Comparison of ENCODE assay signal across 22 cellular contexts in the genomic region with DNA sequence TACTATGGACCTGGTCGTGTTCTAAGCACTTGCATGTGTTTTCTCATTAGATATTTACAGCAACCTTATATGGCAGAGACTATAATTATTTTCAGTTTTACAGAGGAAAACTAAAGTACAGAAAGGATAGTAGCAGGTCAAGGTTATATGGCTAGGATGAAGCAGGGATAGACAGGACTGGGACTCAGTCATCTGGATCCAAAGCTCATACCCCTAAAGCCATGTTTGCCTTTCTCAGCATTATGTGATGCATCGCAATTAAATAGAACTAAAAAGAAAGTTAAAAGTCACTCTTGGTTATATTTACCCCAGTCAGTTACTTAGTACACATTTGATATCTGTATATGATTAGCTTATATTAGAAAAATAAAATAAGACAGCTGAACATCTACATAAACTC. TPM values are rescaled to one million over a fixed set of nuclear protein-coding genes. Genes with fewer than 3 reads are reported as not detected.
DNase-seq lines count a peak whose midpoint lies in the region; ATAC-seq, FAIRE-seq and TF ChIP-seq lines count a peak whose summit lies in the region.
"Had no signal": no experiment of that assay in that cellular context is flagged by ENCODE, and none has a peak within 500 bp of the region (broad histone marks: within the 10 kb centered on the region; RNA-seq: fewer than 3 reads in every experiment).

No MANE protein-coding gene starts in this region.

- H3K36me3 ChIP-seq in left ventricle myocardium inferior (no peaks in the 10 kb centered on the region), heart right ventricle (no peaks in the 10 kb centered on the region), HepG2 (replicated peaks in 1 of 2; ENCODE audit: control insufficient read depth in 1 of 2, insufficient read depth in 2 of 2, low read length in 2 of 2) (no peaks in the 10 kb centered on the region), right lobe of liver (no peaks in the 10 kb centered on the region)
- H3K36me3 ChIP-seq: BLaER1 treated with 17β-estradiol and CSF1 and Interleukin-3, amounts not matched to agents 10 nM and 100 nM had no signal

- H2AFZ ChIP-seq in HepG2 (ENCODE audit: low read length): no peak overlapping the region

- POLR2A ChIA-PET in HepG2 (lab: Yijun Ruan, JAX): interaction anchor here (5.2 kb wide), 1 partner anchor 12 kb away, joined by 58 read pairs; a partner anchor contains a TSS

- TF ChIP-seq CTCF in left ventricle myocardium inferior (IDR thresholded peaks at IDR 0.05; ENCODE audit: borderline replicate concordance): no peak
- TF ChIP-seq CTCF in heart right ventricle (IDR thresholded peaks at IDR 0.05): no peak
- TF ChIP-seq CTCF in HepG2 (CRISPR knock-in tag; IDR thresholded peaks at IDR 0.05): no peak
- TF ChIP-seq CTCF in right lobe of liver (IDR thresholded peaks at IDR 0.05): no peak

- 83 to 84% methylated on average over 2 of the region's 2 CpGs for WGBS in heart right ventricle, 2 donors
- 36% methylated on average over 2 of the region's 2 CpGs for WGBS in HepG2 (ENCODE audit: low lambda C conversion rate)
- 41% methylated on average over 2 of the region's 2 CpGs for WGBS in right lobe of liver (ENCODE audit: insufficient coverage, low coverage, low lambda C conversion rate, missing lambda C conversion rate)

- intact Hi-C loops in left ventricle myocardium inferior (cut with micrococcal nuclease): no loop called here
- intact Hi-C loops in heart right ventricle (cut with DNase I): no loop called here
- intact Hi-C loops in HepG2 (cut with micrococcal nuclease; ENCODE audit: unreplicated experiment): loop anchor here (2.0 kb wide), 1 partner anchor 14 kb away; no protein-coding TSS in a partner anchor
- intact Hi-C loops in right lobe of liver (cut with DNase I): no loop called here

- no peak for FAIRE-seq in HepG2 (lab: Jason Lieb, UNC)
- FAIRE-seq: A549, D721Med, G401.6, GM12891, GM19239 had no signal

- H3K9ac ChIP-seq in HepG2 (ENCODE audit: insufficient read depth, low read depth, low read length): no peak overlapping the region
- H3K9ac ChIP-seq: BLaER1 treated with 17β-estradiol and CSF1 and Interleukin-3, amounts not matched to agents 10 nM and 100 nM had no signal

- TF ChIP-seq RAD21 in HepG2 (CRISPR knock-in tag; IDR thresholded peaks at IDR 0.05): no peak

- BruUV-seq in HepG2 (replicated peaks; lab: Mats Ljungman, UMichigan): no TSS peak

- H3K4me1 ChIP-seq in left ventricle myocardium inferior (peaks cover 57% of the 10 kb centered on the region), heart right ventricle (peaks cover 0 to 44% (median 4%) of the 10 kb centered on the region in 9 donors), HepG2 (ENCODE audit: insufficient read depth, low read length) (peaks cover 48% of the 10 kb centered on the region), right lobe of liver (peaks cover 0 to 32% (median 4%) of the 10 kb centered on the region in 4 donors)
- H3K4me1 ChIP-seq: BLaER1 treated with 17β-estradiol and CSF1 and Interleukin-3, amounts not matched to agents 10 nM and 100 nM had no signal

- no peak for DNase-seq in left ventricle myocardium inferior
- no peak for DNase-seq in heart right ventricle
- peak; percentile 31 for DNase-seq in HepG2 (ENCODE audit: low spot score)
- no peak for DNase-seq in right lobe of liver
- no peak for DNase-seq in activated T-cell treated with anti-CD3 and anti-CD28 coated beads for 4 hours
- DNase-seq in HPDE6-E6E7 (ENCODE audit: extremely low spot score): no peak
- DNase-seq in stimulated activated CD4-positive, alpha-beta T cell treated with anti-CD3 and anti-CD28 coated beads, Interleukin-4, amount 100 ng/mL, for 1 hour: no peak
- DNase-seq: AML-193; Caco-2; Calu3; CD4-positive, alpha-beta T cell; CD8-positive, alpha-beta T cell; DMS79 treated with DMSO at 0.1 percent for 48 hours; GF-D8 had no signal

- H3K9me3 ChIP-seq in left ventricle myocardium inferior (replicated peaks) (no peaks in the 10 kb centered on the region), heart right ventricle (no peaks in the 10 kb centered on the region), HepG2 (ENCODE audit: low read length) (no peaks in the 10 kb centered on the region), right lobe of liver (no peaks in the 10 kb centered on the region)
- H3K9me3 ChIP-seq: A549 had no signal

- peaks cover 36% of the 10 kb centered on the region for H3K79me2 ChIP-seq in HepG2 (ENCODE audit: insufficient read depth, low read length)

- H3K4me3 ChIP-seq in left ventricle myocardium inferior: no peak overlapping the region
- H3K4me3 ChIP-seq in heart right ventricle: no peak overlapping the region
- no peak overlapping the region; a peak in 1 of 6 replicates for H3K4me3 ChIP-seq in HepG2 (replicated peaks in 1 of 3; ENCODE audit: insufficient read depth in 1 of 3, low read depth in 2 of 3, low read length in 3 of 3)
- no peak overlapping the region for H3K4me3 ChIP-seq in right lobe of liver
- H3K4me3 ChIP-seq: A549; BLaER1 treated with 17β-estradiol and CSF1 and Interleukin-3, amounts not matched to agents 10 nM and 100 nM had no signal

- peak overlapping the region; percentile 88; the same call in 1 of the 2 replicates for H3K4me2 ChIP-seq in HepG2 (ENCODE audit: low read depth, low read length)
- H3K4me2 ChIP-seq: A549; BLaER1 treated with 17β-estradiol and CSF1 and Interleukin-3, amounts not matched to agents 10 nM and 100 nM had no signal

- no peak for TF ChIP-seq POLR2A in HepG2 (IDR thresholded peaks at IDR 0.05; ENCODE audit: insufficient read depth in 1 of 2, low read depth in 2 of 2, low read length in 2 of 2)
- no peak for TF ChIP-seq POLR2A in right lobe of liver (IDR thresholded peaks at IDR 0.05)

- no peaks in the 10 kb centered on the region for H4K20me1 ChIP-seq in HepG2 (ENCODE audit: insufficient read depth, low read length)
- H4K20me1 ChIP-seq: BLaER1 treated with 17β-estradiol and CSF1 and Interleukin-3, amounts not matched to agents 10 nM and 100 nM had no signal

- CTCF ChIA-PET in HepG2 (lab: Yijun Ruan, JAX; ENCODE audit: low intra/inter-chr PET ratio, low total read pairs): no interaction called here

- H3K27me3 ChIP-seq in left ventricle myocardium inferior (ENCODE audit: low read depth) (no peaks in the 10 kb centered on the region), heart right ventricle (no peaks in the 10 kb centered on the region), HepG2 (ENCODE audit: control insufficient read depth in 1 of 2, insufficient read depth in 2 of 2, low read length in 2 of 2) (no peaks in the 10 kb centered on the region), right lobe of liver (no peaks in the 10 kb centered on the region)
- H3K27me3 ChIP-seq: BLaER1 treated with 17β-estradiol and CSF1 and Interleukin-3, amounts not matched to agents 10 nM and 100 nM had no signal

- in situ Hi-C loops in HepG2 (cut with HindIII; ENCODE audit: extremely low pct_ligation_motif_present, low pct_unique_long_range_greater_than_20kb): no loop called here

- TF ChIP-seq EP300 in HepG2 (IDR thresholded peaks at IDR 0.05; ENCODE audit: low read depth in 2 of 2, low read length in 2 of 2) (no peak), HepG2 (CRISPR knock-in tag; IDR thresholded peaks at IDR 0.05; ENCODE audit: borderline replicate concordance) (no peak)

- H3K27ac ChIP-seq in left ventricle myocardium inferior (replicated peaks) (peak overlapping the region; percentile 54), heart right ventricle (peak overlapping the region in 2 of 10 donors; percentile 3 to 43), HepG2 (ENCODE audit: extremely low read length, insufficient read depth, low read length) (peak overlapping the region; percentile 83), right lobe of liver (peak overlapping the region in 2 of 3 donors; percentile 86 to 89)
- H3K27ac ChIP-seq: A549; BLaER1 treated with 17β-estradiol and CSF1 and Interleukin-3, amounts not matched to agents 10 nM and 100 nM; C4-2B had no signal

- ATAC-seq in heart right ventricle (no peak), HepG2 (peak; percentile 73), right lobe of liver (no peak)
- ATAC-seq: CD8-positive, alpha-beta T cell had no signal

RNA-seq across cellular contexts. Expression of a gene that starts 13.3 kb away (rescaled TPM):
- total RNA-seq in left ventricle myocardium inferior (11.9 TPM), heart right ventricle (10 to 100 TPM in 6 of 10 donors, 1 to 10 TPM in 4; 7.8 to 15.3 (median 10.2) TPM), HepG2 (2016; rRNA removed; fragmentation: Illumina TruSeq; extraction: Trizol) (18.5 and 31.9 TPM in 2 replicates), right lobe of liver (10 to 100 TPM; 13.4 to 23.0 (median 20.2) TPM)
- polyA plus RNA-seq in heart right ventricle (10 to 100 TPM in 1 of 2 donors, 1 to 10 TPM in 1; 6.2 to 11.0 TPM), HepG2 (2011; rRNA removed) (14.4 and 19.2 TPM in 2 replicates)
- total RNA-seq in HepG2 (2016; cell fraction: cytosol; rRNA removed; fragmentation: Illumina TruSeq; extraction: Trizol; ENCODE audit: low read depth): 4.5 and 5.5 TPM in 2 replicates
- total RNA-seq in HepG2 (2016; cell fraction: insoluble cytoplasmic fraction; rRNA removed; fragmentation: Illumina TruSeq; extraction: Trizol): 18.8 and 29.3 TPM in 2 replicates
- 6.1 and 6.3 TPM in 2 replicates for total RNA-seq in HepG2 (2016; cell fraction: membrane; rRNA removed; fragmentation: Illumina TruSeq; extraction: Trizol)
- 15.4 and 20.0 TPM in 2 replicates for total RNA-seq in HepG2 (2016; cell fraction: nucleus; rRNA removed; fragmentation: Illumina TruSeq; extraction: Trizol)
- polyA plus RNA-seq in HepG2 (2011; cell fraction: cytosol; rRNA removed): 13.9 and 17.2 TPM in 2 replicates
- 10.1 and 11.0 TPM in 2 replicates for polyA plus RNA-seq in HepG2 (2011; cell fraction: nucleus; rRNA removed)
- polyA plus RNA-seq in HepG2 (2012): 17.4 and 20.6 TPM in 2 replicates
- 3.4 and 3.8 TPM in 2 replicates for polyA plus RNA-seq in HepG2 (2016; cell fraction: cytosol; fragmentation: Illumina TruSeq; extraction: Trizol; ENCODE audit: low read depth)
- polyA plus RNA-seq in HepG2 (2016; cell fraction: insoluble cytoplasmic fraction; fragmentation: Illumina TruSeq; extraction: Trizol; ENCODE audit: low read depth): 25.6 and 26.5 TPM in 2 replicates
- 4.4 and 5.9 TPM in 2 replicates for polyA plus RNA-seq in HepG2 (2016; cell fraction: membrane; fragmentation: Illumina TruSeq; extraction: Trizol; ENCODE audit: low read depth)
- polyA plus RNA-seq in HepG2 (2016; cell fraction: nucleus; fragmentation: Illumina TruSeq; extraction: Trizol; ENCODE audit: insufficient read depth, low read depth): 16.7 and 18.0 TPM in 2 replicates
- 13.0 TPM in 1 of 2 replicates, not detected in the other for polyA minus RNA-seq in HepG2 (2011; rRNA and poly(A)+ RNA removed; ENCODE audit: low replicate concordance)
- 15.1 and 15.6 TPM in 2 replicates for polyA minus RNA-seq in HepG2 (2011; cell fraction: cytosol; rRNA and poly(A)+ RNA removed)
- 35.3 and 37.2 TPM in 2 replicates for polyA minus RNA-seq in HepG2 (2011; cell fraction: nucleus; rRNA and poly(A)+ RNA removed)
- total RNA-seq: B cell; CD4-positive, alpha-beta T cell; CD8-positive, alpha-beta T cell had no signal
